In genomic region chr10:112712536-112712935, GRCh38 we compare ENCODE assay signal across 25 cellular contexts.
"Had no signal": no experiment of that assay in that cellular context is flagged by ENCODE, and none has a peak within 500 bp of the region (broad histone marks: within the 10 kb centered on the region; RNA-seq: fewer than 3 reads in every experiment).

No MANE protein-coding gene starts in this region.

- H3K27me3 Mint-ChIP-seq: naive thymus-derived CD4-positive, alpha-beta T cell; natural killer cell treated with Interleukin-12 subunit alpha and Interleukin-12 subunit beta and Interleukin-15 and Interleukin-18, amount 100 ng/mL, for 72 hours; stimulated activated naive B cell treated with anti-CD40 and anti-IgM and Interleukin-4, amounts not matched to agents 10 μg/mL and 1 μg/mL and 100 μg/mL, for 72 hours had no signal

- H3K9me3 ChIP-seq: left ventricle myocardium inferior, mucosa of descending colon, ovary, prostate gland, stomach, testis, thyroid gland, transverse colon, upper lobe of right lung had no signal

- H3K27ac Mint-ChIP-seq: naive thymus-derived CD4-positive, alpha-beta T cell; natural killer cell treated with Interleukin-12 subunit alpha and Interleukin-12 subunit beta and Interleukin-15 and Interleukin-18, amount 100 ng/mL, for 72 hours; stimulated activated naive B cell treated with anti-CD40 and anti-IgM and Interleukin-4, amounts not matched to agents 10 μg/mL and 1 μg/mL and 100 μg/mL, for 72 hours had no signal

- H3K4me3 ChIP-seq: left ventricle myocardium inferior, lung, mucosa of descending colon, ovary, prostate gland, skin epidermis, stomach, testis, thyroid gland, transverse colon, upper lobe of right lung had no signal

- DNase-seq: hypothalamus; islet precursor cell; left ventricle myocardium inferior; midbrain; mucosa of descending colon; naive thymus-derived CD4-positive, alpha-beta T cell; ovary; retina; right cardiac atrium; stimulated activated CD4-positive, alpha-beta T cell treated with anti-CD3 and anti-CD28 coated beads, Interleukin-12 subunit alpha, Interleukin-12 subunit beta, amount 100 ng/mL, for 4 hours; stimulated activated CD4-positive, alpha-beta T cell treated with anti-CD3 and anti-CD28 coated beads, Interleukin-15, amount 100 ng/mL, for 24 hours; stimulated activated CD4-positive, alpha-beta T cell treated with anti-CD3 and anti-CD28 coated beads, Interleukin-2, amount 100 ng/mL, for 24 hours; stimulated activated CD4-positive, alpha-beta T cell treated with anti-CD3 and anti-CD28 coated beads, Interleukin-4, amount 100 ng/mL, for 1 hour; stimulated activated naive B cell treated with anti-CD40 and anti-IgM and Interleukin-4, amounts not matched to agents 10 μg/mL and 1 μg/mL and 100 μg/mL, for 72 hours; stimulated activated naive CD8-positive, alpha-beta T cell treated with anti-CD3 and anti-CD28 coated beads, Interleukin-15, Interleukin-2, amounts not matched to agents 100 U/mL and 50 U/mL, for 24 hours; stomach; testis; thyroid gland; transverse colon; upper lobe of right lung had no signal

- H3K9me3 Mint-ChIP-seq: natural killer cell treated with Interleukin-12 subunit alpha and Interleukin-12 subunit beta and Interleukin-15 and Interleukin-18, amount 100 ng/mL, for 72 hours; stimulated activated naive B cell treated with anti-CD40 and anti-IgM and Interleukin-4, amounts not matched to agents 10 μg/mL and 1 μg/mL and 100 μg/mL, for 72 hours had no signal

- H3K4me1 ChIP-seq: left ventricle myocardium inferior, prostate gland, testis, thyroid gland, upper lobe of right lung had no signal

- H3K4me1 Mint-ChIP-seq: naive thymus-derived CD4-positive, alpha-beta T cell; stimulated activated naive B cell treated with anti-CD40 and anti-IgM and Interleukin-4, amounts not matched to agents 10 μg/mL and 1 μg/mL and 100 μg/mL, for 72 hours had no signal

- H3K27me3 ChIP-seq: ovary, stomach, testis, thyroid gland, transverse colon, upper lobe of right lung had no signal

- H3K36me3 ChIP-seq: left ventricle myocardium inferior, ovary, prostate gland, stomach, thyroid gland, transverse colon, upper lobe of right lung had no signal

- ATAC-seq: mucosa of descending colon; naive thymus-derived CD4-positive, alpha-beta T cell; natural killer cell treated with Interleukin-12 subunit alpha and Interleukin-12 subunit beta and Interleukin-15 and Interleukin-18, amount 100 ng/mL, for 72 hours; right cardiac atrium; sciatic nerve; stimulated activated naive B cell treated with anti-CD40 and anti-IgM and Interleukin-4, amounts not matched to agents 10 μg/mL and 1 μg/mL and 100 μg/mL, for 72 hours; stimulated activated naive CD8-positive, alpha-beta T cell treated with anti-CD3 and anti-CD28 coated beads, Interleukin-15, Interleukin-2, amounts not matched to agents 100 U/mL and 50 U/mL, for 24 hours; upper lobe of right lung had no signal

- H3K27ac ChIP-seq: left ventricle myocardium inferior, ovary, prostate gland, skin epidermis, stomach, testis, thyroid gland, transverse colon, upper lobe of right lung had no signal

- H3K36me3 Mint-ChIP-seq: natural killer cell treated with Interleukin-12 subunit alpha and Interleukin-12 subunit beta and Interleukin-15 and Interleukin-18, amount 100 ng/mL, for 72 hours had no signal

- H3K4me3 Mint-ChIP-seq: naive thymus-derived CD4-positive, alpha-beta T cell; natural killer cell treated with Interleukin-12 subunit alpha and Interleukin-12 subunit beta and Interleukin-15 and Interleukin-18, amount 100 ng/mL, for 72 hours; stimulated activated naive B cell treated with anti-CD40 and anti-IgM and Interleukin-4, amounts not matched to agents 10 μg/mL and 1 μg/mL and 100 μg/mL, for 72 hours had no signal
